Comparison of ENCODE assay signal across 12 cellular contexts in the genomic region with DNA sequence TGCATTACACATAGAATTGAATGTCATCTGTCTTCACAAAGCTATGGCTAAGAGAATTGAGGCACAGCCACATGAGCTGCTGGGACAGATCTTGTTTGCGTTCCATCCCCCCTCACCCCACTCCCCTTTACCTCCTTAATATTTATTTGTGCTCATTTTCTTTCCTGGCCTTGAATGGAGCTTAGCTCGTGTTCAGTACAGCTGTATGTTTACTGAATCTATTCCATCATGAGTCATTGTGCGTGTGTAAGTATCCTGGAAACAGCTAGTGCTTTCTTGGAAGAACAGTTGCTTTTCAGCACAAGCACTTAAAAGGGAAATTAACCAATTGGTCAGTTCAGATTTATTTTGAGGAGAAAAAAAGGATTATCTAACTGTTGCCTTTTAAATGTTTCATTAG. TPM values are rescaled to one million over a fixed set of nuclear protein-coding genes. Genes with fewer than 3 reads are reported as not detected.
DNase-seq lines count a peak whose midpoint lies in the region; TF ChIP-seq lines count a peak whose summit lies in the region.
"Had no signal": no experiment of that assay in that cellular context is flagged by ENCODE, and none has a peak within 500 bp of the region (broad histone marks: within the 10 kb centered on the region; RNA-seq: fewer than 3 reads in every experiment).

No MANE protein-coding gene starts in this region.

- no peaks in the 10 kb centered on the region for H3K9me3 ChIP-seq in prostate gland
- H3K9me3 ChIP-seq: BE2C had no signal

- DNase-seq in AG08395 (ENCODE audit: low spot score), result peak; percentile 12
- peak; percentile 90 for DNase-seq in NCI-H1694 treated with DMSO at 0.1 percent for 48 hours (lab: John Stamatoyannopoulos, UW)
- peak; percentile 49 for DNase-seq in amniotic epithelial cell (ENCODE audit: low read depth)
- DNase-seq in kidney tubule cell (ENCODE audit: low spot score), result peak; percentile 22
- DNase-seq in AG20443 (ENCODE audit: low spot score), result no peak
- DNase-seq in activated effector memory CD4-positive, alpha-beta T cell treated with anti-CD3 and anti-CD28 coated beads, Interleukin-2, amount 50 U/mL, for 16 hours, result no peak
- no peak for DNase-seq in prostate gland (ENCODE audit: low spot score)
- no peak for DNase-seq in posterior cingulate gyrus
- DNase-seq: activated naive CD8-positive, alpha-beta T cell treated with anti-CD3 and anti-CD28 coated beads for 36 hours; left cardiac atrium; T-cell had no signal

- no peak overlapping the region for H3K27ac ChIP-seq in prostate gland

- no peaks in the 10 kb centered on the region for H3K4me1 ChIP-seq in prostate gland (replicated peaks)

- 21% methylated on average over 3 of the region's 3 CpGs for WGBS in prostate gland

- intact Hi-C loops in prostate gland (cut with DNase I) (no loop called here), posterior cingulate gyrus (cut with DNase I) (no loop called here)

- H3K36me3 ChIP-seq in prostate gland, result no peaks in the 10 kb centered on the region

- no peaks in the 10 kb centered on the region for H3K27me3 ChIP-seq in prostate gland (replicated peaks; ENCODE audit: insufficient read depth)
- H3K27me3 ChIP-seq: BE2C had no signal

- TF ChIP-seq CTCF in prostate gland (IDR thresholded peaks at IDR 0.05), result no peak

- TF ChIP-seq POLR2A in prostate gland (IDR thresholded peaks at IDR 0.05), result no peak

- H3K4me3 ChIP-seq in prostate gland, result no peak overlapping the region

RNA-seq across cellular contexts. Expression of gene PROX1, which starts 14.7 kb away (rescaled TPM):
- total RNA-seq in prostate gland, result 1 to 10 TPM; 1.1 to 6.2 TPM
- total RNA-seq: activated naive CD8-positive, alpha-beta T cell treated with anti-CD3 and anti-CD28 coated beads for 36 hours had no signal

Comparison
In these comparisons a context has a peak if more than half of its experiments do, and no peak if none do; other contexts are left out.
1. DNase-seq: peak in AG08395 (single experiment), NCI-H1694 treated with DMSO at 0.1 percent for 48 hours (single experiment), amniotic epithelial cell (single experiment) and kidney tubule cell (single experiment); none in AG20443 (single experiment), activated effector memory CD4-positive, alpha-beta T cell treated with anti-CD3 and anti-CD28 coated beads, Interleukin-2, amount 50 U/mL, for 16 hours (single experiment), prostate gland (single experiment) and posterior cingulate gyrus (0 of 10).